8 cellular contexts compared by ENCODE assay signal in the genomic region with DNA sequence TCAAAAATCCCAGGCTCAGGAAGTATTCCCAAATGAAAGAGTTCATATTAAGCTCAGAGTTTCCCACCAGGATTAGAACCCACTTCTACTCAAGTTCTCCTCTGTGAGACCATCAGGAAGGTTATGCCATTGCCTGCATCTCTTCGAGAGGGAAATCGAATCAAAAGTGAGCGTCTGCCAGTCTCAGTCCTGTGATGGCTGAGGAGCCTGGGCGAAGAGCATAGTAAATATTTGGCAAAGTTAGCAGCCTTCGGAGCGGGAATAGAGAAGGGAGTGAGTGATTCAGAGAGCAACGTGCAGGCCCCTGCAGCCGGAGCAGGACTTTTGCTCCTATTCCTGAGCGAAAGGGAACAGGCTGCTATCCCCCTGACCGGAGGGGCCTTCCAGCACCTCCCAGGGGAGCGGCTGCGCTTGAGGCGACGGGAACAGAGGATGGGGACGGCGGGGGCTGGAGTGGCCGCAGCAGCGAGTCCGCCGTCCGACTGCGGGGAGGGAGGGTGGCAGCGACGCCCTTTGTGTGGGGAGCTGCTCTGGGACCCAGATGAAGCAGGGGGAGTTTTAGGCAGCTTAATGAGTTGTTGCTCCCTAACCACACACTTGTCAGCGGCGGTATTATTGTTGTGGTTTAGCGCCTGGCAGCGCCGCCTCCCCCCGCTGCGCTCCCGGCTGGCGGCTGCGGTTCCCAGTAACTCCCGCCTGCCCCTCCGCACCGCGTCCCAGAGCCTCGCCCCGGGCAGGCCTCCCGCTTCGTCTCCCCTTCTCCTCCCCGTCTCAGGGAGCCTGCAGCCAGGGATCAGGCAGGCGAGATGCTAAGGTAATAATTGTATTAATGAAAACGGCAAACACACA. TPM values are rescaled to one million over a fixed set of nuclear protein-coding genes. Genes with fewer than 3 reads are reported as not detected.
A peak's percentile ranks its signal among the peaks of the same experiment; 100 is the strongest.
DNase-seq lines count a peak whose midpoint lies in the region; ATAC-seq, FAIRE-seq and TF ChIP-seq lines count a peak whose summit lies in the region.

No MANE protein-coding gene starts in this region.

- H3K4me1 ChIP-seq in MM.1S (ENCODE audit: low read length) (0 out of 2 replicates have a peak, but pooled peaks cover 5% of the 10 kb centered on the region), astrocyte (ENCODE audit: insufficient read depth, low read length) (peaks cover 16% of the 10 kb centered on the region), iPS-18a (ENCODE audit: control insufficient read depth, low read depth, low read length) (peaks cover 16% of the 10 kb centered on the region), skeletal muscle tissue (ENCODE audit: control insufficient read depth in 3 of 3, insufficient read depth in 3 of 3, low read length in 3 of 3) (peaks cover 5 to 14% (median 9%) of the 10 kb centered on the region in 3 donors)

- H3K79me2 ChIP-seq in MM.1S (ENCODE audit: low read length) = no peaks in the 10 kb centered on the region
- H3K79me2 ChIP-seq in astrocyte (ENCODE audit: insufficient read depth, low read length) = no peaks in the 10 kb centered on the region

- peaks cover 14% of the 10 kb centered on the region; the same call in 1 of the 2 replicates for H3K27me3 ChIP-seq in MM.1S (replicated peaks; ENCODE audit: insufficient read depth, low read length)
- H3K27me3 ChIP-seq in astrocyte (ENCODE audit: insufficient read depth, low read length) = peaks cover 24% of the 10 kb centered on the region
- peaks cover 86% of the 10 kb centered on the region for H3K27me3 ChIP-seq in iPS-18a (ENCODE audit: control insufficient read depth, insufficient read depth, low read length)
- H3K27me3 ChIP-seq in skeletal muscle tissue (ENCODE audit: control insufficient read depth in 3 of 3, insufficient read depth in 3 of 3, low read length in 3 of 3) = peaks cover 32 to 55% (median 46%) of the 10 kb centered on the region in 3 donors

- H3K9me3 Mint-ChIP-seq in activated CD8-positive, alpha-beta memory T cell treated with anti-CD3 and anti-CD28 coated beads, Interleukin-2, amount 10 ng/mL, durations not matched to agents 7 days and 5 days (ENCODE audit: low read depth) = no peaks in the 10 kb centered on the region
- peaks cover 3% of the 10 kb centered on the region for H3K9me3 Mint-ChIP-seq in astrocyte (ENCODE audit: unreplicated experiment)

- H3K36me3 ChIP-seq in MM.1S (replicated peaks; ENCODE audit: insufficient read depth, low read length) (no peaks in the 10 kb centered on the region), astrocyte (ENCODE audit: insufficient read depth, low read length) (no peaks in the 10 kb centered on the region), iPS-18a (ENCODE audit: control insufficient read depth, low read depth, low read length) (no peaks in the 10 kb centered on the region), skeletal muscle tissue (ENCODE audit: control insufficient read depth in 3 of 3, insufficient read depth in 3 of 3, low read length in 3 of 3) (no peaks in the 10 kb centered on the region)

- H3K27ac Mint-ChIP-seq in activated CD8-positive, alpha-beta memory T cell treated with anti-CD3 and anti-CD28 coated beads, Interleukin-2, amount 10 ng/mL, durations not matched to agents 7 days and 5 days = no peak overlapping the region
- no peak overlapping the region for H3K27ac Mint-ChIP-seq in astrocyte (ENCODE audit: unreplicated experiment)

- no peak for DNase-seq in activated CD8-positive, alpha-beta memory T cell treated with anti-CD3 and anti-CD28 coated beads, Interleukin-2, amount 10 ng/mL, durations not matched to agents 7 days and 5 days
- DNase-seq in activated CD8-positive, alpha-beta memory T cell treated with anti-CD3 and anti-CD28 coated beads for 24 hours = no peak
- DNase-seq in MM.1S = peak; percentile 12
- DNase-seq in astrocyte (ENCODE audit: low read depth) = peak; percentile 31

- H3K4me2 ChIP-seq in MM.1S (ENCODE audit: low read depth, low read length) = peak overlapping the region; percentile 76
- peak overlapping the region; percentile 95 for H3K4me2 ChIP-seq in astrocyte (ENCODE audit: low read length)

- peak; percentile 49 for ATAC-seq in activated CD8-positive, alpha-beta memory T cell treated with anti-CD3 and anti-CD28 coated beads, Interleukin-2, amount 10 ng/mL, durations not matched to agents 7 days and 5 days
- ATAC-seq in HG03135 (IDR thresholded peaks at IDR 0.05; ENCODE audit: unreplicated experiment) (no peak), GM18505 (IDR thresholded peaks at IDR 0.05; ENCODE audit: unreplicated experiment) (no peak)

- no peaks in the 10 kb centered on the region for H3K9me2 ChIP-seq in MM.1S (replicated peaks; ENCODE audit: insufficient read depth, low read length)

- peak overlapping the region; percentile 48 for H3K4me3 ChIP-seq in MM.1S (ENCODE audit: low read length)
- peak overlapping the region; percentile 54 for H3K4me3 ChIP-seq in astrocyte (ENCODE audit: insufficient read depth, low read depth, low read length)
- peak overlapping the region; percentile 58 for H3K4me3 ChIP-seq in iPS-18a (ENCODE audit: low read length)
- peak overlapping the region; percentile 63 to 71 (median 65) for H3K4me3 ChIP-seq in skeletal muscle tissue (ENCODE audit: low read length in 3 of 3)

- peaks cover 64% of the 10 kb centered on the region for H3K27me3 Mint-ChIP-seq in activated CD8-positive, alpha-beta memory T cell treated with anti-CD3 and anti-CD28 coated beads, Interleukin-2, amount 10 ng/mL, durations not matched to agents 7 days and 5 days
- H3K27me3 Mint-ChIP-seq in astrocyte (ENCODE audit: low read depth, unreplicated experiment) = peaks cover 55% of the 10 kb centered on the region

- H3K9ac ChIP-seq in MM.1S (ENCODE audit: low read length) (no peak overlapping the region), astrocyte (ENCODE audit: low read length) (peak overlapping the region; percentile 10), iPS-18a (ENCODE audit: low read length) (no peak overlapping the region), skeletal muscle tissue (ENCODE audit: low read depth in 1 of 3, low read length in 3 of 3) (peak overlapping the region in 1 of 3 donors; percentile 64)

- no peak for TF ChIP-seq CTCF in MM.1S (IDR thresholded peaks at IDR 0.05; ENCODE audit: low read length)
- TF ChIP-seq CTCF in astrocyte (IDR thresholded peaks at IDR 0.05; ENCODE audit: insufficient read depth, low read depth, low read length) = no peak

- CTCF ChIA-PET in activated CD8-positive, alpha-beta memory T cell treated with anti-CD3 and anti-CD28 coated beads, Interleukin-2, amount 10 ng/mL, durations not matched to agents 7 days and 5 days (lab: Charles Lee) = interaction anchor here (0.8 to 1.4 kb wide), 2 partner anchors 21 to 29 kb away, joined by 3 to 4 read pairs; a partner anchor contains a TSS

- H3K36me3 Mint-ChIP-seq in activated CD8-positive, alpha-beta memory T cell treated with anti-CD3 and anti-CD28 coated beads, Interleukin-2, amount 10 ng/mL, durations not matched to agents 7 days and 5 days = no peaks in the 10 kb centered on the region
- peaks cover 2% of the 10 kb centered on the region for H3K36me3 Mint-ChIP-seq in astrocyte (ENCODE audit: low read depth, unreplicated experiment)

- H4K20me1 ChIP-seq in MM.1S (ENCODE audit: insufficient read depth, low read length) = no peaks in the 10 kb centered on the region
- no peaks in the 10 kb centered on the region for H4K20me1 ChIP-seq in astrocyte (ENCODE audit: insufficient read depth, low read length)

- no peaks in the 10 kb centered on the region for H3F3A ChIP-seq in MM.1S (ENCODE audit: insufficient read depth, low read length)

- H3K4me3 Mint-ChIP-seq in activated CD8-positive, alpha-beta memory T cell treated with anti-CD3 and anti-CD28 coated beads, Interleukin-2, amount 10 ng/mL, durations not matched to agents 7 days and 5 days = no peak overlapping the region
- peak overlapping the region; percentile 77 for H3K4me3 Mint-ChIP-seq in astrocyte (ENCODE audit: unreplicated experiment)

- no peak for TF ChIP-seq POLR2A in GM18505 (IDR thresholded peaks at IDR 0.05; ENCODE audit: borderline replicate concordance, extremely low read depth, insufficient read depth, insufficient read length)

- H2AFZ ChIP-seq in MM.1S (ENCODE audit: low read length) (peak overlapping the region; percentile 36; the same call in 1 of the 2 replicates), astrocyte (ENCODE audit: low read depth, low read length) (peak overlapping the region; percentile 72)

- no peak overlapping the region for H3K27ac ChIP-seq in MM.1S (ENCODE audit: low read length)
- H3K27ac ChIP-seq in astrocyte (ENCODE audit: low read depth, low read length) = no peak overlapping the region
- no peak overlapping the region for H3K27ac ChIP-seq in iPS-18a (ENCODE audit: low read length)
- H3K27ac ChIP-seq in skeletal muscle tissue (ENCODE audit: low read depth, low read length) = peak overlapping the region; percentile 32

- H3K4me1 Mint-ChIP-seq in activated CD8-positive, alpha-beta memory T cell treated with anti-CD3 and anti-CD28 coated beads, Interleukin-2, amount 10 ng/mL, durations not matched to agents 7 days and 5 days = peaks cover 11% of the 10 kb centered on the region
- H3K4me1 Mint-ChIP-seq in astrocyte (ENCODE audit: low read depth, unreplicated experiment) = peaks cover 26% of the 10 kb centered on the region

- no peak for FAIRE-seq in astrocyte (lab: Jason Lieb, UNC)

- H3K9me3 ChIP-seq in MM.1S (replicated peaks; ENCODE audit: insufficient read depth, low read length) = no peaks in the 10 kb centered on the region
- no peaks in the 10 kb centered on the region for H3K9me3 ChIP-seq in astrocyte (ENCODE audit: insufficient read depth, low read depth, low read length)
- no peaks in the 10 kb centered on the region for H3K9me3 ChIP-seq in iPS-18a (ENCODE audit: control insufficient read depth, low read depth, low read length)
- H3K9me3 ChIP-seq in skeletal muscle tissue (ENCODE audit: control insufficient read depth in 3 of 3, low read length in 3 of 3) = no peaks in the 10 kb centered on the region

RNA-seq across cellular contexts. Expression of a gene that starts 21.7 kb away (rescaled TPM):
- total RNA-seq in activated CD8-positive, alpha-beta memory T cell treated with anti-CD3 and anti-CD28 coated beads, Interleukin-2, amount 10 ng/mL, durations not matched to agents 7 days and 5 days = 1 to 10 TPM; 6.6 TPM
- total RNA-seq in astrocyte = 1.5 and 1.7 TPM in 2 replicates
- not detected for total RNA-seq in skeletal muscle tissue

RNA-seq across cellular contexts. Expression of a gene that starts 34.0 kb away (rescaled TPM):
- total RNA-seq in activated CD8-positive, alpha-beta memory T cell treated with anti-CD3 and anti-CD28 coated beads, Interleukin-2, amount 10 ng/mL, durations not matched to agents 7 days and 5 days = not detected
- total RNA-seq in astrocyte (0.18 TPM in 1 of 2 replicates, not detected in the other), skeletal muscle tissue (not detected)

RNA-seq across cellular contexts. Expression of a gene that starts 44.1 kb away (rescaled TPM):
- under 1 TPM; 0.16 to 0.76 TPM for total RNA-seq in activated CD8-positive, alpha-beta memory T cell treated with anti-CD3 and anti-CD28 coated beads, Interleukin-2, amount 10 ng/mL, durations not matched to agents 7 days and 5 days
- 9.4 and 22.0 TPM in 2 replicates for total RNA-seq in astrocyte
- total RNA-seq in skeletal muscle tissue = 9.4 TPM

RNA-seq across cellular contexts. Expression of a gene that starts 44.3 kb away (rescaled TPM):
- 1 to 10 TPM; 2.4 to 2.9 TPM for total RNA-seq in activated CD8-positive, alpha-beta memory T cell treated with anti-CD3 and anti-CD28 coated beads, Interleukin-2, amount 10 ng/mL, durations not matched to agents 7 days and 5 days
- 5.0 and 6.2 TPM in 2 replicates for total RNA-seq in astrocyte
- 2.1 TPM for total RNA-seq in skeletal muscle tissue

RNA-seq across cellular contexts. Expression of a gene that starts 44.5 kb away (rescaled TPM):
- total RNA-seq in activated CD8-positive, alpha-beta memory T cell treated with anti-CD3 and anti-CD28 coated beads, Interleukin-2, amount 10 ng/mL, durations not matched to agents 7 days and 5 days = 1 to 10 TPM; 3.8 to 4.1 TPM
- total RNA-seq in astrocyte (15.4 and 18.5 TPM in 2 replicates), skeletal muscle tissue (2.1 TPM)

Comparison
In these comparisons a context has a peak if more than half of its experiments do, and no peak if none do; other contexts are left out.
1. DNase-seq: peak in MM.1S (single experiment) and astrocyte (single experiment); none in activated CD8-positive, alpha-beta memory T cell treated with anti-CD3 and anti-CD28 coated beads, Interleukin-2, amount 10 ng/mL, durations not matched to agents 7 days and 5 days (single experiment) and activated CD8-positive, alpha-beta memory T cell treated with anti-CD3 and anti-CD28 coated beads for 24 hours (single experiment).
2. Peak in every context shown above with its lines, with median percentiles within 50 percentile points of each other: H3K4me3 ChIP-seq.